In the genomic region with DNA sequence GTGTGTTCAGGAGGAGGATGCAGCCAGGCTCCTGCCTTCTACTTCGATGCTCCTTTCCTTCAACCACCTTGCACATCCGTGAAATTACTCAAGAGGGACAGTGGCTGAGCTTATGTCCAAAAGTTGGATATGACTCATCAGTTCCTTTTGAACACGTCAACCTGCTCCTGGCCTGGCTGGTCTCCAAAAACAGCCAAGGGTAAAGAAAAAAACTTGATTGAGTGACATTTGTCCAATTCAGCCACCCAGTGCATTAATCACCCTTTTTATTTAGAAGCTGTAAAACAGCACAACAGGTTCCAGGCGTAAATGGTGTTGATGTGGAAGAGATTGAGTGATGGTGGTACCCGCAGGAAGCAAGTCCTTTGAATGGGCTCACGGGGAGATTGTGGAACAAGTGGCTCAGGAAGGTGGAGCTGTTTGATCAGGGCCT, we compare ENCODE assay signal across 11 cellular contexts.
DNase-seq lines count a peak whose midpoint lies in the region; ATAC-seq, FAIRE-seq and TF ChIP-seq lines count a peak whose summit lies in the region.
"Had no signal": no experiment of that assay in that cellular context is flagged by ENCODE, and none has a peak within 500 bp of the region (broad histone marks: within the 10 kb centered on the region; RNA-seq: fewer than 3 reads in every experiment).

No MANE protein-coding gene starts in this region.

- no peaks in the 10 kb centered on the region for H3K9me1 ChIP-seq in endothelial cell of umbilical vein (replicated peaks; ENCODE audit: control insufficient read depth, extremely low read depth, insufficient read depth, low read length)

- BruUV-seq in endothelial cell of umbilical vein (replicated peaks; lab: Mats Ljungman, UMichigan), result no TSS peak

- no peak for TF ChIP-seq RAD21 in A549 (conservative IDR thresholded peaks at IDR 0.05 in 1 of 2, IDR thresholded peaks at IDR 0.05 in 1 of 2)

- POLR2A ChIA-PET in A549 (lab: Yijun Ruan, JAX), result no interaction called here
- POLR2A ChIA-PET in endothelial cell of umbilical vein (lab: Charles Lee), result no interaction called here

- H3K4me2 ChIP-seq in A549 (peak overlapping the region; percentile 18), endothelial cell of umbilical vein (ENCODE audit: insufficient read depth, low read length) (peak overlapping the region; percentile 39)

- TF ChIP-seq EP300 in A549 (IDR thresholded peaks at IDR 0.05), result no peak

- 29% methylated on average over 6 of the region's 6 CpGs for WGBS in A549 (ENCODE audit: missing lambda C conversion rate)

- dilution Hi-C loops in endothelial cell of umbilical vein (cut with MboI; ENCODE audit: extremely low pct_ligation_motif_present, low sequenced_read_pairs), result no loop called here

- DNase-seq in A549 (ENCODE audit: low read depth in 1 of 2, low spot score in 1 of 2) (peak; percentile 47 to 77), GM13976 (ENCODE audit: low spot score) (peak; percentile 38), NCI-H510A (lab: John Stamatoyannopoulos, UW) (peak; percentile 9), endothelial cell of umbilical vein (ENCODE audit: low read depth, low spot score) (peak; percentile 66), amniotic stem cell (lab: John Stamatoyannopoulos, UW) (no peak)
- no peak for DNase-seq in stimulated activated CD4-positive, alpha-beta T cell treated with anti-CD3 and anti-CD28 coated beads, Interleukin-4, amount 100 ng/mL, for 24 hours
- DNase-seq in stimulated activated CD4-positive, alpha-beta T cell treated with anti-CD3 and anti-CD28 coated beads, Interleukin-2, amount 100 ng/mL, for 48 hours, result no peak
- DNase-seq: DND-41, naive B cell had no signal

- TF ChIP-seq CTCF in A549 (IDR thresholded peaks at IDR 0.05), result no peak
- no peak for TF ChIP-seq CTCF in GM13976 (IDR thresholded peaks at IDR 0.05; ENCODE audit: borderline replicate concordance, control extremely low read depth, extremely low read depth, insufficient read depth, missing control alignments)
- TF ChIP-seq CTCF in endothelial cell of umbilical vein (IDR thresholded peaks at IDR 0.05; ENCODE audit: extremely low read depth in 1 of 2, insufficient read depth in 1 of 2, low read depth in 1 of 2, low read length in 2 of 2), result no peak

- H3K27ac ChIP-seq in A549 (peak overlapping the region; percentile 19 to 51; a peak in 4 of 6 replicates), endothelial cell of umbilical vein (ENCODE audit: insufficient read depth, low read depth, low read length) (peak overlapping the region; percentile 26)
- H3K27ac ChIP-seq: SK-N-MC had no signal

- in situ Hi-C loops in GM13976 (cut with MboI; ENCODE audit: low sequenced_read_pairs, unreplicated experiment), result no loop called here

- TF ChIP-seq POLR2A in A549 (IDR thresholded peaks at IDR 0.05; ENCODE audit: low read length), result no peak
- TF ChIP-seq POLR2A in endothelial cell of umbilical vein (IDR thresholded peaks at IDR 0.05; ENCODE audit: low read depth, low read length), result no peak

- H3K27me3 ChIP-seq in endothelial cell of umbilical vein (ENCODE audit: control insufficient read depth in 2 of 2, insufficient read depth in 2 of 2, low read length in 2 of 2), result no peaks in the 10 kb centered on the region

- no peaks in the 10 kb centered on the region for H3K79me2 ChIP-seq in endothelial cell of umbilical vein (ENCODE audit: control insufficient read depth, insufficient read depth, low read length)

- H3K9me3 ChIP-seq in A549, result no peaks in the 10 kb centered on the region
- no peaks in the 10 kb centered on the region for H3K9me3 ChIP-seq in endothelial cell of umbilical vein (replicated peaks; ENCODE audit: control insufficient read depth, insufficient read depth, low read length)

- intact Hi-C loops in endothelial cell of umbilical vein (cut with micrococcal nuclease), result no loop called here

- H3K4me3 ChIP-seq in A549 (no peak overlapping the region), endothelial cell of umbilical vein (replicated peaks in 1 of 3; ENCODE audit: insufficient read depth in 1 of 3, low read depth in 1 of 3, low read length in 3 of 3) (no peak overlapping the region)
- H3K4me3 ChIP-seq: SK-N-MC had no signal

- H4K20me1 ChIP-seq in endothelial cell of umbilical vein (replicated peaks; ENCODE audit: control insufficient read depth, extremely low read depth, insufficient read depth, low read length), result no peaks in the 10 kb centered on the region

- no peak overlapping the region for H3K9ac ChIP-seq in endothelial cell of umbilical vein (replicated peaks; ENCODE audit: extremely low read depth, insufficient read depth, low read length)

- peaks cover 18% of the 10 kb centered on the region for H3K4me1 ChIP-seq in A549
- H3K4me1 ChIP-seq in endothelial cell of umbilical vein (ENCODE audit: control insufficient read depth, extremely low read depth, insufficient read depth, low read length), result peaks cover 13% of the 10 kb centered on the region

- CTCF ChIA-PET in A549 (lab: Yijun Ruan, JAX) (interaction anchor here (0.6 to 1.9 kb wide), 6 partner anchors 8 to 461 kb away, joined by 3 to 6 read pairs (median 4); no protein-coding TSS in a partner anchor), endothelial cell of umbilical vein (lab: Charles Lee) (interaction anchor here (1.0 to 1.4 kb wide), 4 partner anchors 9 to 461 kb away, joined by 3 to 9 read pairs (median 4); no protein-coding TSS in a partner anchor)

- no peaks in the 10 kb centered on the region for H3K36me3 ChIP-seq in endothelial cell of umbilical vein (ENCODE audit: control insufficient read depth in 2 of 2, extremely low read depth in 1 of 2, insufficient read depth in 2 of 2, low read length in 2 of 2)

- peak; percentile 63 to 79 for ATAC-seq in A549
- no peak for ATAC-seq in GM21447 (IDR thresholded peaks at IDR 0.05; ENCODE audit: unreplicated experiment)

- FAIRE-seq in A549 (lab: Jason Lieb, UNC) (peak; percentile 73), endothelial cell of umbilical vein (lab: Jason Lieb, UNC) (peak; percentile 96)

- H2AFZ ChIP-seq in endothelial cell of umbilical vein (ENCODE audit: low read depth, low read length), result no peak overlapping the region

TF ChIP-seq in A549, 52 proteins besides CTCF, POLR2A, EP300 and RAD21 (continues in another document):
- TF ChIP-seq, protein P1, sequence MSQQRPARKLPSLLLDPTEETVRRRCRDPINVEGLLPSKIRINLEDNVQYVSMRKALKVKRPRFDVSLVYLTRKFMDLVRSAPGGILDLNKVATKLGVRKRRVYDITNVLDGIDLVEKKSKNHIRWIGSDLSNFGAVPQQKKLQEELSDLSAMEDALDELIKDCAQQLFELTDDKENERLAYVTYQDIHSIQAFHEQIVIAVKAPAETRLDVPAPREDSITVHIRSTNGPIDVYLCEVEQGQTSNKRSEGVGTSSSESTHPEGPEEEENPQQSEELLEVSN (IDR thresholded peaks at IDR 0.05; ENCODE audit: borderline replicate concordance, low read depth), result no peak
- TF ChIP-seq ESRRA (IDR thresholded peaks at IDR 0.05; ENCODE audit: borderline replicate concordance, low read length) (no peak), KDM5A (IDR thresholded peaks at IDR 0.05) (no peak), EHF (CRISPR knock-in tag; IDR thresholded peaks at IDR 0.05) (no peak), JUN (IDR thresholded peaks at IDR 0.05) (0 out of 5 replicates have a peak, but pooled peaks of 1 of the 2 experiments have one; percentile 36), RNF2 (IDR thresholded peaks at IDR 0.05; ENCODE audit: borderline replicate concordance, low read depth) (no peak), CEBPB (IDR thresholded peaks at IDR 0.05) (0 out of 4 replicates have a peak, but pooled peaks of 1 of the 2 experiments have one; percentile 11)
- TF ChIP-seq, protein P2, sequence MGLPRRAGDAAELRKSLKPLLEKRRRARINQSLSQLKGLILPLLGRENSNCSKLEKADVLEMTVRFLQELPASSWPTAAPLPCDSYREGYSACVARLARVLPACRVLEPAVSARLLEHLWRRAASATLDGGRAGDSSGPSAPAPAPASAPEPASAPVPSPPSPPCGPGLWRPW (IDR thresholded peaks at IDR 0.05), result no peak

TF ChIP-seq in endothelial cell of umbilical vein, 7 proteins besides CTCF, POLR2A, EP300 and RAD21:
- TF ChIP-seq, protein P3, sequence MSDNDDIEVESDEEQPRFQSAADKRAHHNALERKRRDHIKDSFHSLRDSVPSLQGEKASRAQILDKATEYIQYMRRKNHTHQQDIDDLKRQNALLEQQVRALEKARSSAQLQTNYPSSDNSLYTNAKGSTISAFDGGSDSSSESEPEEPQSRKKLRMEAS (IDR thresholded peaks at IDR 0.05; ENCODE audit: insufficient read depth, insufficient read length), result no peak
- no peak for TF ChIP-seq POLR2AphosphoS5 (IDR thresholded peaks at IDR 0.05; ENCODE audit: insufficient read depth, low read depth, low read length)
- TF ChIP-seq JUN (IDR thresholded peaks at IDR 0.05; ENCODE audit: borderline replicate concordance, insufficient read depth, insufficient read length, low read depth), result peak; percentile 77
- TF ChIP-seq FOS (IDR thresholded peaks at IDR 0.05; ENCODE audit: borderline replicate concordance, insufficient read depth, low read length), result peak; percentile 80

Comparison
In these comparisons a context has a peak if more than half of its experiments do, and no peak if none do; other contexts are left out.
1. DNase-seq: peak in A549 (2 of 2), GM13976 (single experiment), NCI-H510A (single experiment) and endothelial cell of umbilical vein (single experiment); none in amniotic stem cell (single experiment), stimulated activated CD4-positive, alpha-beta T cell treated with anti-CD3 and anti-CD28 coated beads, Interleukin-4, amount 100 ng/mL, for 24 hours (single experiment) and stimulated activated CD4-positive, alpha-beta T cell treated with anti-CD3 and anti-CD28 coated beads, Interleukin-2, amount 100 ng/mL, for 48 hours (0 of 2).